28 cellular contexts compared by ENCODE assay signal in the genomic region with DNA sequence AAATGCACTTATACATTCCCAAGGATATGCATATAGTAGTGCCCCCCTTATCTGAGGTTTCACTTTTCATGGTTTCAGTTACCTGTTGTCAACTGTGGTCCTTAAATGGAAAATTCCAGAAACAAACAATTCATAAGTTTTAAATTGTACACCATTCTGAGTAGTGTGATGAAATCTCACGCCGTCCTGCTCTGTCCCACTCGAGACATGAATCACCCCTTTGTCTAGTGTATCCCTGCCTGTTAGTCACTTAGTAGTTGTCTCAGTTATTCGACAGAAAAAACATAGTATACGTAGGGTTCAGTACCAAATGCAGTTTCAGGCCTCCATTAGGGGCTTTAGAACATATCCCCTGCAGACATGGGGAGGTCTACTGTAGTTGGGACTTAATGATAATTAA. TPM values are rescaled to one million over a fixed set of nuclear protein-coding genes. Genes with fewer than 3 reads are reported as not detected.
A peak's percentile ranks its signal among the peaks of the same experiment; 100 is the strongest.
DNase-seq lines count a peak whose midpoint lies in the region; ATAC-seq and TF ChIP-seq lines count a peak whose summit lies in the region.
"Had no signal": no experiment of that assay in that cellular context is flagged by ENCODE, and none has a peak within 500 bp of the region (broad histone marks: within the 10 kb centered on the region; RNA-seq: fewer than 3 reads in every experiment).

No MANE protein-coding gene starts in this region.

- no peak for TF ChIP-seq POLR2A in breast epithelium (IDR thresholded peaks at IDR 0.05)
- no peak for TF ChIP-seq POLR2A in tibial nerve (IDR thresholded peaks at IDR 0.05)

- peak in 1 of 2 donors; percentile 7 for TF ChIP-seq EP300 in tibial nerve (IDR thresholded peaks at IDR 0.05)

- 53% methylated on average over 5 of the region's 5 CpGs for WGBS in mammary epithelial cell (ENCODE audit: low coverage, missing lambda C conversion rate)
- 40% methylated on average over 3 of the region's 5 CpGs for whole genome bisulfite sequencing in mesenchymal stem cell
- WGBS in tibial nerve, 2 donors: 49 to 53% methylated on average over 5 of the region's 5 CpGs

- TF ChIP-seq CTCF in mammary epithelial cell (conservative IDR thresholded peaks at IDR 0.05 in 1 of 2, IDR thresholded peaks at IDR 0.05 in 1 of 2; ENCODE audit: extremely low read depth in 1 of 2, insufficient read depth in 1 of 2, low read depth in 1 of 2, low read length in 2 of 2): no peak
- no peak for TF ChIP-seq CTCF in breast epithelium (IDR thresholded peaks at IDR 0.05)
- no peak for TF ChIP-seq CTCF in epithelial cell of esophagus (IDR thresholded peaks at IDR 0.05; ENCODE audit: insufficient read depth, low read depth, low read length, missing control alignments)
- TF ChIP-seq CTCF in tibial nerve (IDR thresholded peaks at IDR 0.05): no peak

- H3K9ac ChIP-seq in mammary epithelial cell (ENCODE audit: insufficient read depth, low read length) (no peak overlapping the region), mesenchymal stem cell (ENCODE audit: low read length) (no peak overlapping the region)

- H3K4me2 ChIP-seq in mammary epithelial cell (ENCODE audit: insufficient read depth, low read depth, low read length): no peak overlapping the region
- no peak overlapping the region for H3K4me2 ChIP-seq in mesenchymal stem cell (ENCODE audit: low read length, poor library complexity, severe bottlenecking)
- H3K4me2 ChIP-seq: GM23338, PC-9 had no signal

- H3K9me3 ChIP-seq in mammary epithelial cell (replicated peaks; ENCODE audit: insufficient read depth, low read length): no peaks in the 10 kb centered on the region
- peaks cover 0 to 4% of the 10 kb centered on the region in 2 donors for H3K9me3 ChIP-seq in breast epithelium
- H3K9me3 ChIP-seq in mesenchymal stem cell (ENCODE audit: control insufficient read depth, low read length): no peaks in the 10 kb centered on the region
- peaks cover 0 to 4% (median 0%) of the 10 kb centered on the region in 4 donors for H3K9me3 ChIP-seq in tibial nerve
- no peaks in the 10 kb centered on the region; the same call in 1 of the 2 replicates for H3K9me3 ChIP-seq in SJCRH30 (replicated peaks)
- H3K9me3 ChIP-seq: ovary, right atrium auricular region, upper lobe of right lung had no signal

- no peaks in the 10 kb centered on the region for H3K79me1 ChIP-seq in mesenchymal stem cell (replicated peaks; ENCODE audit: low read length, poor library complexity, severe bottlenecking)

- H3K14ac ChIP-seq in mesenchymal stem cell (ENCODE audit: low read length in 2 of 2): no peak overlapping the region

- no peaks in the 10 kb centered on the region for H3K79me2 ChIP-seq in mammary epithelial cell (ENCODE audit: insufficient read depth, low read length)

- H3K18ac ChIP-seq in mesenchymal stem cell (ENCODE audit: low read depth in 1 of 2, low read length in 2 of 2): no peak overlapping the region

- H3K27ac ChIP-seq in mammary epithelial cell (ENCODE audit: insufficient read depth, low read depth, low read length) (no peak overlapping the region), breast epithelium (no peak overlapping the region), mesenchymal stem cell (ENCODE audit: low read length, poor library complexity, severe bottlenecking) (no peak overlapping the region), tibial nerve (peak overlapping the region; percentile 39 to 83 (median 62)), SJCRH30 (no peak overlapping the region)
- H3K27ac ChIP-seq: heart right ventricle, ovary, PC-9, right atrium auricular region, upper lobe of right lung had no signal

- no peak overlapping the region for H2BK15ac ChIP-seq in mesenchymal stem cell (ENCODE audit: low read depth, poor library complexity, severe bottlenecking)

- H3K23ac ChIP-seq in mesenchymal stem cell (ENCODE audit: low read length in 2 of 2): no peak overlapping the region

- intact Hi-C loops in mammary epithelial cell (cut with micrococcal nuclease) (no loop called here), breast epithelium (cut with DNase I; ENCODE audit: low total_unique reads) (no loop called here)

- H3K27me3 ChIP-seq in mammary epithelial cell (ENCODE audit: insufficient read depth, low read length) (no peaks in the 10 kb centered on the region), breast epithelium (no peaks in the 10 kb centered on the region), mesenchymal stem cell (ENCODE audit: control insufficient read depth in 1 of 2, insufficient read depth in 1 of 2, low read length in 2 of 2) (no peaks in the 10 kb centered on the region), tibial nerve (no peaks in the 10 kb centered on the region), SJCRH30 (no peaks in the 10 kb centered on the region)
- H3K27me3 ChIP-seq: heart right ventricle, ovary, right atrium auricular region, upper lobe of right lung had no signal

- no peak overlapping the region for H4K8ac ChIP-seq in mesenchymal stem cell (ENCODE audit: low read length)

- CTCF ChIA-PET in mammary epithelial cell (lab: Charles Lee; ENCODE audit: low non-redundant PET): no interaction called here

- in situ Hi-C loops in mammary epithelial cell (cut with MboI; ENCODE audit: low sequenced_read_pairs in 2 of 2): no loop called here

- H2AK5ac ChIP-seq in mesenchymal stem cell (ENCODE audit: low read length, severe bottlenecking): no peak overlapping the region

- H3K4me1 ChIP-seq in mammary epithelial cell (ENCODE audit: insufficient read depth, low read length) (no peaks in the 10 kb centered on the region), breast epithelium (no peaks in the 10 kb centered on the region), mesenchymal stem cell (ENCODE audit: control insufficient read depth, insufficient read depth, low read depth, low read length) (no peaks in the 10 kb centered on the region), tibial nerve (peaks cover 0 to 3% (median 0%) of the 10 kb centered on the region in 4 donors), SJCRH30 (no peaks in the 10 kb centered on the region)
- H3K4me1 ChIP-seq: right atrium auricular region, upper lobe of right lung had no signal

- H3K4me3 ChIP-seq in mammary epithelial cell (replicated peaks in 1 of 3; ENCODE audit: insufficient read depth in 1 of 3, low read depth in 2 of 3, low read length in 3 of 3): no peak overlapping the region
- H3K4me3 ChIP-seq in breast epithelium: no peak overlapping the region
- H3K4me3 ChIP-seq in epithelial cell of esophagus (ENCODE audit: low read length): no peak overlapping the region
- no peak overlapping the region for H3K4me3 ChIP-seq in mesenchymal stem cell (ENCODE audit: insufficient read depth in 1 of 2, low read depth in 1 of 2, low read length in 2 of 2)
- no peak overlapping the region for H3K4me3 ChIP-seq in tibial nerve
- H3K4me3 ChIP-seq in SJCRH30: no peak overlapping the region
- H3K4me3 ChIP-seq: GM23338, heart right ventricle, ovary, PC-9, right atrium auricular region, upper lobe of right lung had no signal

- ATAC-seq in HG03520 (IDR thresholded peaks at IDR 0.05; ENCODE audit: unreplicated experiment): no peak
- ATAC-seq: activated CD4-positive, CD25-positive, alpha-beta regulatory T cell treated with anti-CD3 and anti-CD28 coated beads, Interleukin-2, amount 50 U/mL, for 24 hours; activated CD8-positive, alpha-beta T cell treated with anti-CD3 and anti-CD28 coated beads, Interleukin-2, amount 10 ng/mL, durations not matched to agents 7 days and 5 days; activated naive CD8-positive, alpha-beta T cell treated with anti-CD3 and anti-CD28 coated beads, Interleukin-2, amount 50 U/mL, for 24 hours; GM23338; heart right ventricle; natural killer cell treated with Interleukin-12 subunit alpha and Interleukin-12 subunit beta and Interleukin-15 and Interleukin-18, amount 100 ng/mL, for 72 hours; stimulated activated naive CD8-positive, alpha-beta T cell treated with anti-CD3 and anti-CD28 coated beads, Interleukin-15, amount 100 ng/mL, for 72 hours; upper lobe of right lung had no signal

- H4K91ac ChIP-seq in mesenchymal stem cell (ENCODE audit: low read length): no peak overlapping the region

- H2BK12ac ChIP-seq in mesenchymal stem cell (ENCODE audit: low read length in 2 of 2): no peak overlapping the region

- dilution Hi-C loops in mammary epithelial cell (cut with HindIII; ENCODE audit: low sequenced_read_pairs): no loop called here

- H2BK120ac ChIP-seq in mesenchymal stem cell (ENCODE audit: low read depth, low read length): no peak overlapping the region

- no peak overlapping the region for H3K4ac ChIP-seq in mesenchymal stem cell (ENCODE audit: low read depth in 1 of 2, low read length in 2 of 2)

- H3K36me3 ChIP-seq in mammary epithelial cell (ENCODE audit: insufficient read depth, low read length): peaks cover 3% of the 10 kb centered on the region
- H3K36me3 ChIP-seq in breast epithelium: no peaks in the 10 kb centered on the region
- H3K36me3 ChIP-seq in mesenchymal stem cell (ENCODE audit: control insufficient read depth in 1 of 2, insufficient read depth in 2 of 2, low read depth in 1 of 2, low read length in 2 of 2): peaks cover 5 to 17% of the 10 kb centered on the region in 2 experiments
- H3K36me3 ChIP-seq in tibial nerve: peaks cover 0 to 27% (median 0%) of the 10 kb centered on the region in 3 donors
- H3K36me3 ChIP-seq in SJCRH30: peaks cover 16% of the 10 kb centered on the region
- H3K36me3 ChIP-seq: ovary had no signal

- H2AFZ ChIP-seq in mammary epithelial cell (ENCODE audit: low read depth, low read length) (no peak overlapping the region), mesenchymal stem cell (ENCODE audit: low read depth, low read length) (no peak overlapping the region)
- H2AFZ ChIP-seq: GM23338, PC-9 had no signal

- H4K20me1 ChIP-seq in mammary epithelial cell (ENCODE audit: insufficient read depth, low read length): no peaks in the 10 kb centered on the region

- no TSS peak for BruUV-seq in mammary epithelial cell (replicated peaks; lab: Mats Ljungman, UMichigan)

- peak; percentile 23 for DNase-seq in mammary epithelial cell
- DNase-seq in breast epithelium (ENCODE audit: low spot score in 2 of 2): no peak
- DNase-seq in epithelial cell of esophagus (ENCODE audit: low read depth): peak; percentile 52
- DNase-seq in mesenchymal stem cell: peak; percentile 39
- no peak for DNase-seq in tibial nerve (ENCODE audit: low spot score in 2 of 2)
- no peak for DNase-seq in activated effector memory CD4-positive, alpha-beta T cell treated with Interleukin-2 at 50 U/mL for 16 hours
- no peak for DNase-seq in SJCRH30
- DNase-seq: 8988T; activated CD8-positive, alpha-beta T cell treated with anti-CD3 and anti-CD28 coated beads, Interleukin-2, amount 10 ng/mL, durations not matched to agents 7 days and 5 days; activated gamma-delta T cell; activated naive CD8-positive, alpha-beta T cell treated with anti-CD3 and anti-CD28 coated beads, Interleukin-2, amount 50 U/mL, for 24 hours; activated T-cell treated with anti-CD3 and anti-CD28 coated beads for 4 hours; CD4-positive, alpha-beta memory T cell; heart right ventricle; KG1; MM.1S; NCI-H1417; ovary; PC-9; SHP77; stimulated activated CD4-positive, alpha-beta T cell treated with anti-CD3 and anti-CD28 coated beads, Interleukin-15, amount 100 ng/mL, for 24 hours; stimulated activated naive CD8-positive, alpha-beta T cell treated with anti-CD3 and anti-CD28 coated beads, Interleukin-15, amount 100 ng/mL, for 72 hours; upper lobe of right lung had no signal

- no peak overlapping the region for H2BK5ac ChIP-seq in mesenchymal stem cell (ENCODE audit: low read depth, low read length, poor library complexity, severe bottlenecking)

RNA-seq across cellular contexts. Expression of gene MAP1LC3A, which starts 57.0 kb away (rescaled TPM):
- total RNA-seq in mammary epithelial cell: 10 to 100 TPM in 1 of 2 donors, 1 to 10 TPM in 1; 9.4 to 18.5 TPM
- polyA plus RNA-seq in mammary epithelial cell: 2.5 TPM
- polyA minus RNA-seq in mammary epithelial cell: not detected
- total RNA-seq in breast epithelium: 10 to 100 TPM; 39.2 to 58.2 (median 51.5) TPM
- polyA plus RNA-seq in mesenchymal stem cell (2013, experiment 1 of 2): 34.0 TPM
- polyA plus RNA-seq in mesenchymal stem cell (2013, experiment 2 of 2): 33.2 TPM
- total RNA-seq in tibial nerve: 100 to 1,000 TPM in 2 of 4 donors, 10 to 100 TPM in 2; 62.4 to 139 (median 106) TPM
- total RNA-seq in SJCRH30 (2014; rRNA removed; shearing (Covaris generic)): 0.10 and 0.23 TPM in 2 replicates
- total RNA-seq: PC-9 had no signal

Comparison
In these comparisons a context has a peak if more than half of its experiments do, and no peak if none do; other contexts are left out.
1. DNase-seq: peak in mammary epithelial cell (single experiment), epithelial cell of esophagus (single experiment) and mesenchymal stem cell (single experiment); none in breast epithelium (0 of 2), tibial nerve (0 of 2), activated effector memory CD4-positive, alpha-beta T cell treated with Interleukin-2 at 50 U/mL for 16 hours (single experiment) and SJCRH30 (0 of 2).
2. H3K27ac ChIP-seq: peak in tibial nerve (4 of 4); none in mammary epithelial cell (single experiment), breast epithelium (0 of 2), mesenchymal stem cell (single experiment) and SJCRH30 (single experiment).